ENCODE assay signal across 8 cellular contexts in the genomic region with DNA sequence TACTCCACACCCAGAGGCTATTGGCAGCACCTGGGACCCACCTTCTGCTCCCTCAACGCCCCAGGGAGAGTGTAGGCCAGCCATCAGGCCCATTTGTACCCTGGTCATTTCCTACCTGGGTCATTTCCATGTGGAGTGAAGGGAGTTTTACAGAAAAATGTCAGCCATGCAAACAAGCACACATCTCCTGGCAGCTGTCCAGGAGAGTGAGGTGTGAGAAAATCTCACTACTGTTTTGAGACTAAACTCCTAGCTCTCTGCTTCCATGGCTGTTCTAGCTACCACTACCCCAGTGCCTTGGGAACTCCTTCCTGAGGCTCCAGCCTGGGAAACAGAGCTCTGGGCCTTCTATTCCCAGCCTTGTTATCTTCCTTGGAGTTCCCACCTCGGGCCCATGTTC. TPM values are rescaled to one million over a fixed set of nuclear protein-coding genes. Genes with fewer than 3 reads are reported as not detected.
DNase-seq lines count a peak whose midpoint lies in the region; ATAC-seq and TF ChIP-seq lines count a peak whose summit lies in the region.
"Had no signal": no experiment of that assay in that cellular context is flagged by ENCODE, and none has a peak within 500 bp of the region (broad histone marks: within the 10 kb centered on the region; RNA-seq: fewer than 3 reads in every experiment).

No MANE protein-coding gene starts in this region.

- H3K4me3 Mint-ChIP-seq in activated naive CD4-positive, alpha-beta T cell treated with anti-CD3 and anti-CD28 coated beads, Interleukin-2, amount 10 ng/mL, durations not matched to agents 7 days and 5 days: no peak overlapping the region

- no peaks in the 10 kb centered on the region for H3K9me3 ChIP-seq in uterus

- H3K27me3 Mint-ChIP-seq in activated naive CD4-positive, alpha-beta T cell treated with anti-CD3 and anti-CD28 coated beads, Interleukin-2, amount 10 ng/mL, durations not matched to agents 7 days and 5 days: peaks cover 40% of the 10 kb centered on the region

- no peak overlapping the region for H3K4me3 ChIP-seq in uterus

- H3K36me3 ChIP-seq in uterus: no peaks in the 10 kb centered on the region

- no peaks in the 10 kb centered on the region for H3K4me1 ChIP-seq in uterus

- no peaks in the 10 kb centered on the region for H3K27me3 ChIP-seq in uterus

- peak; percentile 69 for ATAC-seq in GM18868 (IDR thresholded peaks at IDR 0.05; ENCODE audit: unreplicated experiment)
- peak; percentile 67 for ATAC-seq in HG02852 (IDR thresholded peaks at IDR 0.05; ENCODE audit: unreplicated experiment)

- H3K36me3 Mint-ChIP-seq in activated naive CD4-positive, alpha-beta T cell treated with anti-CD3 and anti-CD28 coated beads, Interleukin-2, amount 10 ng/mL, durations not matched to agents 7 days and 5 days: no peaks in the 10 kb centered on the region

- no peak for TF ChIP-seq POLR2A in uterus (IDR thresholded peaks at IDR 0.05)

- CTCF ChIA-PET in activated naive CD4-positive, alpha-beta T cell treated with anti-CD3 and anti-CD28 coated beads, Interleukin-2, amount 10 ng/mL, durations not matched to agents 7 days and 5 days (lab: Charles Lee): interaction anchor here (1.1 to 3.2 kb wide), 7 partner anchors 8 to 139 kb away, joined by 3 to 32 read pairs (median 5); no protein-coding TSS in a partner anchor

- intact Hi-C loops in uterus (cut with DNase I; ENCODE audit: low total_unique reads): no loop called here

- peaks cover 52% of the 10 kb centered on the region for H3K4me1 Mint-ChIP-seq in activated naive CD4-positive, alpha-beta T cell treated with anti-CD3 and anti-CD28 coated beads, Interleukin-2, amount 10 ng/mL, durations not matched to agents 7 days and 5 days

- TF ChIP-seq CTCF in uterus (IDR thresholded peaks at IDR 0.05): no peak

- no peak for DNase-seq in activated naive CD4-positive, alpha-beta T cell treated with anti-CD3 and anti-CD28 coated beads, Interleukin-2, amount 10 ng/mL, durations not matched to agents 7 days and 5 days
- peak; percentile 50 for DNase-seq in stimulated activated CD4-positive, alpha-beta T cell treated with anti-CD3 and anti-CD28 coated beads, Interleukin-4, amount 100 ng/mL, for 1 hour
- DNase-seq in NCI-H2196 treated with DMSO at 0.1 percent for 48 hours (lab: John Stamatoyannopoulos, UW; ENCODE audit: unreplicated experiment): no peak
- no peak for DNase-seq in uterus
- DNase-seq in AG08396 (ENCODE audit: low spot score): no peak

- H3K9me3 Mint-ChIP-seq in activated naive CD4-positive, alpha-beta T cell treated with anti-CD3 and anti-CD28 coated beads, Interleukin-2, amount 10 ng/mL, durations not matched to agents 7 days and 5 days: no peaks in the 10 kb centered on the region

- H3K27ac Mint-ChIP-seq in activated naive CD4-positive, alpha-beta T cell treated with anti-CD3 and anti-CD28 coated beads, Interleukin-2, amount 10 ng/mL, durations not matched to agents 7 days and 5 days: peak overlapping the region; percentile 47

- H3K27ac ChIP-seq in uterus: no peak overlapping the region

RNA-seq across cellular contexts. Expression of a gene that starts 2.8 kb away (rescaled TPM):
- under 1 TPM in 3 of 4 donors, not detected in 1; 0.15 to 0.90 (median 0.51) TPM for total RNA-seq in uterus
- total RNA-seq: M059J had no signal

RNA-seq across cellular contexts. Expression of a gene that starts 54.2 kb away (rescaled TPM):
- 10 to 100 TPM in 3 of 4 donors, 1 to 10 TPM in 1; 6.8 to 45.9 (median 11.1) TPM for total RNA-seq in uterus

RNA-seq across cellular contexts. Expression of a gene that starts 55.5 kb away (rescaled TPM):
- total RNA-seq in uterus: 100 to 1,000 TPM in 3 of 4 donors, 10 to 100 TPM in 1; 85.3 to 307 (median 192) TPM
